Comparison of ENCODE assay signal across 8 cellular contexts in the genomic region with DNA sequence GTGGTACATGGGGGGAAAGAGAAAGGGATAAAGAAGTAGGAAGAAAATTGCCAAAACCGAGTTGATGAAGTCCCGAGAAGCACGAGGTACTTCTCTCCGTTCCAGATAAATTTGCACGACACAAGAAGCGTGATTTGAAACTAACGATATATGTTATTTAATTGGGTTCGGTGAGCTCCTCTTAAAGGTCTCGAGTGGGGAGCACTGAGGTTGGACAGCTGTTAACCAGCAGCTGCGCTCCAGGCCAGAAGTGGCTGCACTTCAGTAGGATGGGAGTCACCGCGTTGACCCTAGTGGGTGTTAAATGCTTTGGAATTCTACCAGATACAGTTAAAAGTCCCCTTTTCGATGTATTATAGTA. TPM values are rescaled to one million over a fixed set of nuclear protein-coding genes. Genes with fewer than 3 reads are reported as not detected.
DNase-seq lines count a peak whose midpoint lies in the region; ATAC-seq, FAIRE-seq and TF ChIP-seq lines count a peak whose summit lies in the region.

No MANE protein-coding gene starts in this region.

- no peak for TF ChIP-seq POLR2A in NB4 (IDR thresholded peaks at IDR 0.05; ENCODE audit: extremely low read depth, insufficient read length)
- no peak for TF ChIP-seq POLR2A in GM12878 (IDR thresholded peaks at IDR 0.05; ENCODE audit: low read depth, low read length)

- no peak for TF ChIP-seq RAD21 in GM12878 (IDR thresholded peaks at IDR 0.05; ENCODE audit: insufficient read depth, low read depth, low read length)

- intact Hi-C loops in GM12878 (cut with micrococcal nuclease; ENCODE audit: unreplicated experiment), result loop anchor here (5.0 kb wide), 1 partner anchor 38 kb away; the partner anchor contains the start of gene EXD2

- peaks cover 36% of the 10 kb centered on the region for H3K79me2 ChIP-seq in GM12878 (ENCODE audit: control insufficient read depth, insufficient read depth, low read length)

- H3K27ac ChIP-seq in GM12878 (ENCODE audit: control insufficient read depth, insufficient read depth) (no peak overlapping the region), iPS-20b (ENCODE audit: low read length) (no peak overlapping the region)

- no peaks in the 10 kb centered on the region for H3K27me3 Mint-ChIP-seq in stimulated activated memory B cell treated with anti-CD40 and anti-IgM and Interleukin-4, amounts not matched to agents 10 μg/mL and 1 μg/mL and 100 μg/mL, for 72 hours

- no peaks in the 10 kb centered on the region for H3K9me3 Mint-ChIP-seq in stimulated activated memory B cell treated with anti-CD40 and anti-IgM and Interleukin-4, amounts not matched to agents 10 μg/mL and 1 μg/mL and 100 μg/mL, for 72 hours

- 3% methylated on average over 13 of the region's 13 CpGs for WGBS in GM12878 (ENCODE audit: insufficient coverage, insufficient replicate concordance, low lambda C conversion rate, missing lambda C conversion rate)

- FAIRE-seq in GM12878 (lab: Jason Lieb, UNC), result no peak

- SMC1A ChIA-PET in GM12878 (lab: Charles Lee; ENCODE audit: uncharacterized antibody, unreplicated experiment), result interaction anchor here (1.3 to 5.3 kb wide), 2 partner anchors 21 to 24 kb away, joined by 3 to 40 read pairs; no protein-coding TSS in a partner anchor

- peak overlapping the region; percentile 74; the same call in 1 of the 2 replicates for H2AFZ ChIP-seq in GM12878 (ENCODE audit: control insufficient read depth, low read depth, low read length)

- RAD21 ChIA-PET in GM12878 (lab: Charles Lee; ENCODE audit: unreplicated experiment), result interaction anchor here (2.2 kb wide), 1 partner anchor 37 kb away, joined by 6 read pairs; the partner anchor contains the start of gene EXD2

- in situ Hi-C loops in GM12878 (cut with MboI), result no loop called here

- H3K4me2 ChIP-seq in GM12878 (ENCODE audit: control insufficient read depth, insufficient read depth), result peak overlapping the region; percentile 66

- peaks cover 32% of the 10 kb centered on the region for H3K4me1 Mint-ChIP-seq in stimulated activated memory B cell treated with anti-CD40 and anti-IgM and Interleukin-4, amounts not matched to agents 10 μg/mL and 1 μg/mL and 100 μg/mL, for 72 hours

- DNase-seq in EH (ENCODE audit: low read depth) (peak; percentile 30), NB4 (ENCODE audit: low read depth) (peak; percentile 21), GM12878 (ENCODE audit: low read depth, low spot score) (no peak), ecto neural progenitor cell (ENCODE audit: low spot score) (no peak), SW480 (ENCODE audit: low spot score) (no peak)

- H3K9me3 ChIP-seq in GM12878 (replicated peaks; ENCODE audit: control insufficient read depth, insufficient read depth, low read length) (no peaks in the 10 kb centered on the region), iPS-20b (ENCODE audit: insufficient read depth, low read depth, low read length) (no peaks in the 10 kb centered on the region)

- POLR2A ChIA-PET in GM12878 (lab: Charles Lee), result interaction anchor here (0.8 to 1.1 kb wide), 4 partner anchors 14 to 37 kb away, joined by 3 to 4 read pairs (median 3); partner anchors contain the start of gene EXD2

- no peak for ATAC-seq in GM12878
- ATAC-seq in stimulated activated memory B cell treated with anti-CD40 and anti-IgM and Interleukin-4, amounts not matched to agents 10 μg/mL and 1 μg/mL and 100 μg/mL, for 72 hours, result no peak
- no peak for ATAC-seq in HG02763 (IDR thresholded peaks at IDR 0.05; ENCODE audit: unreplicated experiment)

- TSS peak; percentile 92 for BruUV-seq in GM12878 (replicated peaks; lab: Mats Ljungman, UMichigan)

- H3K27me3 ChIP-seq in GM12878 (replicated peaks in 1 of 2; ENCODE audit: control insufficient read depth in 2 of 2, insufficient read depth in 2 of 2, low read length in 1 of 2) (peaks cover 1 to 5% of the 10 kb centered on the region in 2 experiments; a peak in 1 of 4 replicates), iPS-20b (ENCODE audit: insufficient read depth, low read length) (peaks cover 20% of the 10 kb centered on the region)

- no peak for TF ChIP-seq EP300 in GM12878 (IDR thresholded peaks at IDR 0.05; ENCODE audit: borderline replicate concordance in 1 of 2, control insufficient read depth in 1 of 2, low read depth in 2 of 2, low read length in 2 of 2)

- peak overlapping the region; percentile 98 for H3K27ac Mint-ChIP-seq in stimulated activated memory B cell treated with anti-CD40 and anti-IgM and Interleukin-4, amounts not matched to agents 10 μg/mL and 1 μg/mL and 100 μg/mL, for 72 hours

- no peak for TF ChIP-seq CTCF in NB4 (IDR thresholded peaks at IDR 0.05; ENCODE audit: low read depth, low read length)
- TF ChIP-seq CTCF in GM12878 (IDR thresholded peaks at IDR 0.05 in 2 of 3, conservative IDR thresholded peaks at IDR 0.05 in 1 of 3; ENCODE audit: control insufficient read depth in 2 of 3, extremely low read depth in 1 of 3, insufficient read depth in 1 of 3, low read depth in 3 of 3, low read length in 3 of 3), result no peak

- CTCF ChIA-PET in GM12878 (lab: Yijun Ruan, JAX), result interaction anchor here (0.8 to 1.4 kb wide), 2 partner anchors 24 to 305 kb away, joined by 3 to 8 read pairs; no protein-coding TSS in a partner anchor

- peaks cover 13% of the 10 kb centered on the region for H3K36me3 Mint-ChIP-seq in stimulated activated memory B cell treated with anti-CD40 and anti-IgM and Interleukin-4, amounts not matched to agents 10 μg/mL and 1 μg/mL and 100 μg/mL, for 72 hours

- H3K36me3 ChIP-seq in GM12878 (ENCODE audit: control insufficient read depth in 2 of 2, insufficient read depth in 2 of 2, low read length in 1 of 2) (peaks cover 0 to 5% of the 10 kb centered on the region in 2 experiments; a peak in 1 of 4 replicates), iPS-20b (ENCODE audit: insufficient read depth, low read depth, low read length) (peaks cover 4% of the 10 kb centered on the region; the same call in 1 of the 2 replicates)

- H4K20me1 ChIP-seq in GM12878 (ENCODE audit: control insufficient read depth, insufficient read depth), result no peaks in the 10 kb centered on the region

- H3K4me3 Mint-ChIP-seq in stimulated activated memory B cell treated with anti-CD40 and anti-IgM and Interleukin-4, amounts not matched to agents 10 μg/mL and 1 μg/mL and 100 μg/mL, for 72 hours, result peak overlapping the region; percentile 98

- H3K4me3 ChIP-seq in NB4 (ENCODE audit: low read depth, low read length), result peak overlapping the region; percentile 64
- H3K4me3 ChIP-seq in GM12878, result peak overlapping the region; percentile 96
- H3K4me3 ChIP-seq in iPS-20b (ENCODE audit: low read length), result peak overlapping the region; percentile 87

- H3K9ac ChIP-seq in GM12878 (ENCODE audit: control insufficient read depth, insufficient read depth, low read length) (peak overlapping the region; percentile 74), iPS-20b (ENCODE audit: low read depth, low read length) (peak overlapping the region; percentile 73; the same call in 1 of the 2 replicates)

- H3K4me1 ChIP-seq in GM12878 (ENCODE audit: control insufficient read depth, insufficient read depth, low read length) (peaks cover 8% of the 10 kb centered on the region; the same call in 1 of the 2 replicates), iPS-20b (ENCODE audit: insufficient read depth, low read length) (peaks cover 19% of the 10 kb centered on the region; the same call in 1 of the 2 replicates)

TF ChIP-seq in GM12878, 131 proteins besides CTCF, POLR2A, EP300 and RAD21 (continues in another document):
- TF ChIP-seq MTA2 (IDR thresholded peaks at IDR 0.05; ENCODE audit: low read depth), result no peak
- TF ChIP-seq, protein P1, sequence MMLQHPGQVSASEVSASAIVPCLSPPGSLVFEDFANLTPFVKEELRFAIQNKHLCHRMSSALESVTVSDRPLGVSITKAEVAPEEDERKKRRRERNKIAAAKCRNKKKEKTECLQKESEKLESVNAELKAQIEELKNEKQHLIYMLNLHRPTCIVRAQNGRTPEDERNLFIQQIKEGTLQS (IDR thresholded peaks at IDR 0.05; ENCODE audit: borderline replicate concordance, extremely low read depth, low read depth, low read length), result no peak
- TF ChIP-seq YBX1 (IDR thresholded peaks at IDR 0.05), result no peak

RNA-seq across cellular contexts. Expression of gene DCAF5, which starts 0.9 kb away (rescaled TPM):
- total RNA-seq in GM12878 (2013; cell fraction: nucleolus; rRNA removed), result 55.6 and 59.7 TPM in 2 replicates
- 9.8 and 13.2 TPM in 2 replicates for total RNA-seq in GM12878 (2014; rRNA removed)
- 15.9 and 17.4 TPM in 2 replicates for total RNA-seq in GM12878 (2014; rRNA removed; fragmentation: Illumina TruSeq; extraction: Trizol)
- total RNA-seq in GM12878 (2021), result 30.1 and 31.1 TPM in 2 replicates
- 12.0 TPM for polyA plus RNA-seq in GM12878 (2011; ENCODE audit: low read depth)
- 32.0 and 38.1 TPM in 2 replicates for polyA plus RNA-seq in GM12878 (2011; rRNA removed)
- polyA plus RNA-seq in GM12878 (2011; cell fraction: cytosol; rRNA removed), result 46.0 and 50.7 TPM in 2 replicates
- polyA plus RNA-seq in GM12878 (2011; cell fraction: nucleus; rRNA removed), result 81.3 and 94.9 TPM in 2 replicates
- 19.2 and 21.1 TPM in 2 replicates for polyA plus RNA-seq in GM12878 (2012)
- polyA plus RNA-seq in GM12878 (2014; fragmentation: Illumina TruSeq; extraction: Trizol), result 26.8 and 29.4 TPM in 2 replicates
- 1 to 10 TPM; 6.8 to 7.1 TPM for polyA plus RNA-seq in GM12878 (2014; fragmentation: Nextera tagmentation; extraction: Ambion mirVana)
- 24.0 and 24.8 TPM in 2 replicates for polyA plus RNA-seq in GM12878 (2014; rRNA removed)
- polyA plus RNA-seq in GM12878 (2016; fragmentation: Nextera tagmentation; extraction: Ambion mirVana), result 10 to 100 TPM; 18.6 to 19.5 TPM
- polyA minus RNA-seq in GM12878 (2011; rRNA and poly(A)+ RNA removed), result 31.4 and 42.5 TPM in 2 replicates
- polyA minus RNA-seq in GM12878 (2011; cell fraction: cytosol; rRNA and poly(A)+ RNA removed), result 7.9 and 12.3 TPM in 2 replicates
- polyA minus RNA-seq in GM12878 (2011; cell fraction: nucleus; rRNA and poly(A)+ RNA removed), result 29.7 and 55.8 TPM in 2 replicates

RNA-seq across cellular contexts. Expression of gene EXD2, which starts 37.5 kb away (rescaled TPM):
- 11.9 and 20.6 TPM in 2 replicates for total RNA-seq in GM12878 (2013; cell fraction: nucleolus; rRNA removed)
- total RNA-seq in GM12878 (2014; rRNA removed) (3.9 and 6.2 TPM in 2 replicates), GM12878 (2014; rRNA removed; fragmentation: Illumina TruSeq; extraction: Trizol) (3.6 and 3.7 TPM in 2 replicates), GM12878 (2021) (5.8 and 6.2 TPM in 2 replicates)
- polyA plus RNA-seq in GM12878 (2011; ENCODE audit: low read depth), result 3.7 TPM
- polyA plus RNA-seq in GM12878 (2011; rRNA removed) (12.4 and 13.3 TPM in 2 replicates), GM12878 (2014; fragmentation: Illumina TruSeq; extraction: Trizol) (4.7 and 5.9 TPM in 2 replicates), GM12878 (2014; fragmentation: Nextera tagmentation; extraction: Ambion mirVana) (1 to 10 TPM; 1.0 to 1.3 TPM), GM12878 (2014; rRNA removed) (4.0 and 4.5 TPM in 2 replicates), GM12878 (2016; fragmentation: Nextera tagmentation; extraction: Ambion mirVana) (1 to 10 TPM; 6.1 to 6.7 TPM)
- 7.2 TPM in 2 replicates for polyA plus RNA-seq in GM12878 (2011; cell fraction: cytosol; rRNA removed)
- 11.5 and 18.5 TPM in 2 replicates for polyA plus RNA-seq in GM12878 (2011; cell fraction: nucleus; rRNA removed)
- 4.4 and 5.0 TPM in 2 replicates for polyA plus RNA-seq in GM12878 (2012)
- polyA minus RNA-seq in GM12878 (2011; rRNA and poly(A)+ RNA removed), result 9.7 and 11.3 TPM in 2 replicates
- polyA minus RNA-seq in GM12878 (2011; cell fraction: cytosol; rRNA and poly(A)+ RNA removed), result 3.4 and 3.6 TPM in 2 replicates
- polyA minus RNA-seq in GM12878 (2011; cell fraction: nucleus; rRNA and poly(A)+ RNA removed), result 3.9 and 5.0 TPM in 2 replicates

Comparison
In these comparisons a context has a peak if more than half of its experiments do, and no peak if none do; other contexts are left out.
1. DNase-seq: peak in EH (single experiment) and NB4 (single experiment); none in GM12878 (single experiment), ecto neural progenitor cell (single experiment) and SW480 (single experiment).
2. Peak in every context shown above with its lines, with median percentiles within 50 percentile points of each other: H3K4me3 ChIP-seq.